Comparison of ENCODE assay signal across 32 cellular contexts in genomic region chr9:112891521-112891920, GRCh38. TPM values are rescaled to one million over a fixed set of nuclear protein-coding genes. Genes with fewer than 3 reads are reported as not detected.
"Had no signal": no experiment of that assay in that cellular context is flagged by ENCODE, and none has a peak within 500 bp of the region (broad histone marks: within the 10 kb centered on the region; RNA-seq: fewer than 3 reads in every experiment).

No MANE protein-coding gene starts in this region.

- H3K9me3 Mint-ChIP-seq: activated B cell treated with CpG ODN at 0.5 μM for 24 hours; activated CD4-positive, alpha-beta memory T cell treated with anti-CD3 and anti-CD28 coated beads for 36 hours; activated naive CD4-positive, alpha-beta T cell treated with anti-CD3 and anti-CD28 coated beads, Interleukin-2, amount 10 ng/mL, durations not matched to agents 7 days and 5 days; T-helper 1 cell treated with Interleukin-12 subunit alpha and Interleukin-12 subunit beta and Interleukin-4 antibody, amounts not matched to agents 30 μg/mL and 1 μg/mL, for 36 hours; T-helper 2 cell treated with Interferon-gamma antibody and Interleukin-4, amounts not matched to agents 5 μg/mL and 100 μg/mL, for 36 hours had no signal

- ATAC-seq: activated naive CD8-positive, alpha-beta T cell treated with anti-CD3 and anti-CD28 coated beads, Interleukin-2, amount 50 U/mL, for 24 hours; PC-3 had no signal

- H3K4me3 ChIP-seq: SJSA1 had no signal

- H3K4me1 ChIP-seq: SJSA1 had no signal

- H3K36me3 ChIP-seq: Peyer's patch, SJSA1 had no signal

- H3K36me3 Mint-ChIP-seq: activated CD4-positive, alpha-beta memory T cell treated with anti-CD3 and anti-CD28 coated beads for 36 hours; activated naive CD4-positive, alpha-beta T cell treated with anti-CD3 and anti-CD28 coated beads, Interleukin-2, amount 10 ng/mL, durations not matched to agents 7 days and 5 days; activated naive CD8-positive, alpha-beta T cell; brain had no signal

- H3K9me2 ChIP-seq: SK-N-SH had no signal

- H3K4me3 Mint-ChIP-seq: activated B cell treated with CpG ODN at 0.5 μM for 24 hours; activated CD4-positive, alpha-beta memory T cell treated with anti-CD3 and anti-CD28 coated beads for 36 hours; activated naive CD4-positive, alpha-beta T cell treated with anti-CD3 and anti-CD28 coated beads, Interleukin-2, amount 10 ng/mL, durations not matched to agents 7 days and 5 days; activated naive CD8-positive, alpha-beta T cell; activated naive CD8-positive, alpha-beta T cell treated with anti-CD3 and anti-CD28 coated beads, Interleukin-2, amount 50 U/mL, for 24 hours; T-helper 1 cell treated with Interleukin-12 subunit alpha and Interleukin-12 subunit beta and Interleukin-4 antibody, amounts not matched to agents 30 μg/mL and 1 μg/mL, for 36 hours; T-helper 2 cell treated with Interferon-gamma antibody and Interleukin-4, amounts not matched to agents 5 μg/mL and 100 μg/mL, for 36 hours had no signal

- H3K9me3 ChIP-seq: Peyer's patch, SJSA1, SK-N-SH had no signal

- H3K27me3 ChIP-seq: SJSA1 had no signal

- H3K4me1 Mint-ChIP-seq: brain had no signal

- DNase-seq: activated B cell treated with CpG ODN at 0.5 μM for 24 hours; activated CD4-positive, alpha-beta memory T cell treated with anti-CD3 and anti-CD28 coated beads for 36 hours; activated CD4-positive, alpha-beta T cell treated with anti-CD3 and anti-CD28 coated beads for 4 hours; activated CD4-positive, alpha-beta T cell treated with anti-CD3 and anti-CD28 coated beads, Interleukin-2, amount 50 U/mL, for 1 hour; activated CD4-positive, CD25-positive, alpha-beta regulatory T cell treated with anti-CD3 and anti-CD28 coated beads, Interleukin-2, amount 50 U/mL, for 72 hours; activated CD8-positive, alpha-beta memory T cell treated with anti-CD3 and anti-CD28 coated beads, Interleukin-2, amount 50 U/mL, for 4 hours; activated effector memory CD4-positive, alpha-beta T cell treated with Interleukin-2 at 50 U/mL for 16 hours; activated naive CD4-positive, alpha-beta T cell treated with anti-CD3 and anti-CD28 coated beads, Interleukin-2, amount 10 ng/mL, durations not matched to agents 7 days and 5 days; activated naive CD8-positive, alpha-beta T cell treated with anti-CD3 and anti-CD28 coated beads, Interleukin-2, amount 50 U/mL, for 24 hours; activated T-cell treated with anti-CD3 and anti-CD28 coated beads, Interleukin-2, amount 50 U/mL, for 48 hours; Karpas-422; KBM-7; NCI-H1105; NCI-H1417 treated with DMSO at 0.1 percent for 48 hours; NCI-H1694; NCI-H2029; NCI-H345; NCI-H524 treated with DMSO at 0.1 percent for 48 hours; NK-92 treated with Interleukin-12 subunit alpha and Interleukin-12 subunit beta, amount 100 ng/mL, for 24 hours; PC-3; Peyer's patch; RPMI8226; SHP77 treated with DMSO at 0.1 percent for 48 hours had no signal

- H3K27ac ChIP-seq: Peyer's patch, SJSA1 had no signal

- H3K9ac ChIP-seq: SK-N-SH had no signal

- H3K27ac Mint-ChIP-seq: activated B cell treated with CpG ODN at 0.5 μM for 24 hours; activated CD4-positive, alpha-beta memory T cell treated with anti-CD3 and anti-CD28 coated beads for 36 hours; activated naive CD4-positive, alpha-beta T cell treated with anti-CD3 and anti-CD28 coated beads, Interleukin-2, amount 10 ng/mL, durations not matched to agents 7 days and 5 days; activated naive CD8-positive, alpha-beta T cell; activated naive CD8-positive, alpha-beta T cell treated with anti-CD3 and anti-CD28 coated beads, Interleukin-2, amount 50 U/mL, for 24 hours; brain; T-helper 1 cell treated with Interleukin-12 subunit alpha and Interleukin-12 subunit beta and Interleukin-4 antibody, amounts not matched to agents 30 μg/mL and 1 μg/mL, for 36 hours; T-helper 2 cell treated with Interferon-gamma antibody and Interleukin-4, amounts not matched to agents 5 μg/mL and 100 μg/mL, for 36 hours had no signal

RNA-seq across cellular contexts. Expression of gene SLC46A2, which starts 0.8 kb away (rescaled TPM):
- total RNA-seq: activated B cell treated with CpG ODN at 0.5 μM for 24 hours; activated CD4-positive, alpha-beta memory T cell treated with anti-CD3 and anti-CD28 coated beads for 36 hours; bronchial epithelial cell; MCF 10A; NCI-H460; PC-3; Peyer's patch; SJSA1 had no signal
- polyA plus RNA-seq: SK-N-SH had no signal
